Comparison of ENCODE assay signal across 23 cellular contexts in genomic region chr4:102246416-102246815, GRCh38.
DNase-seq lines count a peak whose midpoint lies in the region; ATAC-seq, FAIRE-seq and TF ChIP-seq lines count a peak whose summit lies in the region.
"Had no signal": no experiment of that assay in that cellular context is flagged by ENCODE, and none has a peak within 500 bp of the region (broad histone marks: within the 10 kb centered on the region; RNA-seq: fewer than 3 reads in every experiment).

No MANE protein-coding gene starts in this region.

- H3K9ac ChIP-seq in astrocyte (ENCODE audit: low read length) (no peak overlapping the region), trophoblast cell (ENCODE audit: low read length) (no peak overlapping the region)
- H3K9ac ChIP-seq: GM23248 had no signal

- no peak overlapping the region for H2BK12ac ChIP-seq in trophoblast cell (ENCODE audit: low read length)

- no peak overlapping the region for H3K14ac ChIP-seq in trophoblast cell (ENCODE audit: low read length)

- H3K18ac ChIP-seq in trophoblast cell (ENCODE audit: low read length): no peak overlapping the region

- H3K27me3 ChIP-seq in astrocyte (ENCODE audit: insufficient read depth, low read length) (no peaks in the 10 kb centered on the region), trophoblast cell (ENCODE audit: insufficient read depth, low read length) (no peaks in the 10 kb centered on the region), pancreas (no peaks in the 10 kb centered on the region)

- H3K4me2 ChIP-seq in astrocyte (ENCODE audit: low read length) (peak overlapping the region; percentile 5), trophoblast cell (ENCODE audit: low read length) (no peak overlapping the region)
- H3K4me2 ChIP-seq: A549 had no signal

- H3K27ac ChIP-seq in astrocyte (ENCODE audit: low read depth, low read length): no peak overlapping the region
- H3K27ac ChIP-seq in trophoblast cell (ENCODE audit: low read depth, low read length): no peak overlapping the region
- H3K27ac ChIP-seq in pancreas: no peak overlapping the region
- H3K27ac ChIP-seq: 22Rv1, A549, C4-2B, GM23248, HL-60 had no signal

- H3K4me3 ChIP-seq in astrocyte (ENCODE audit: insufficient read depth, low read depth, low read length) (no peak overlapping the region), trophoblast cell (ENCODE audit: low read depth, low read length) (no peak overlapping the region), pancreas (no peak overlapping the region)
- H3K4me3 ChIP-seq: A549, GM23248, HAP-1 had no signal

- peak overlapping the region; percentile 6 for H3K27ac Mint-ChIP-seq in astrocyte (ENCODE audit: unreplicated experiment)
- no peak overlapping the region for H3K27ac Mint-ChIP-seq in natural killer cell
- H3K27ac Mint-ChIP-seq: CD4-positive, alpha-beta T cell; IgD-negative memory B cell had no signal

- H3K79me2 ChIP-seq in astrocyte (ENCODE audit: insufficient read depth, low read length): no peaks in the 10 kb centered on the region
- H3K79me2 ChIP-seq in trophoblast cell (ENCODE audit: control insufficient read depth, insufficient read depth, low read length, poor library complexity): no peaks in the 10 kb centered on the region

- FAIRE-seq in astrocyte (lab: Jason Lieb, UNC) (no peak), pancreas (lab: Jason Lieb, UNC) (no peak)
- FAIRE-seq: A549, D721Med, GM19239, HepG2 had no signal

- H3K36me3 Mint-ChIP-seq in astrocyte (ENCODE audit: low read depth, unreplicated experiment) (no peaks in the 10 kb centered on the region), natural killer cell (no peaks in the 10 kb centered on the region)
- H3K36me3 Mint-ChIP-seq: IgD-negative memory B cell had no signal

- H3K36me3 ChIP-seq in astrocyte (ENCODE audit: insufficient read depth, low read length) (no peaks in the 10 kb centered on the region), trophoblast cell (ENCODE audit: control insufficient read depth in 1 of 2, insufficient read depth in 2 of 2, low read length in 2 of 2) (no peaks in the 10 kb centered on the region), pancreas (no peaks in the 10 kb centered on the region)
- H3K36me3 ChIP-seq: HAP-1 had no signal

- TF ChIP-seq CTCF in astrocyte (IDR thresholded peaks at IDR 0.05; ENCODE audit: insufficient read depth, low read depth, low read length): no peak
- no peak for TF ChIP-seq CTCF in natural killer cell (IDR thresholded peaks at IDR 0.05)
- no peak for TF ChIP-seq CTCF in pancreas (IDR thresholded peaks at IDR 0.05)

- no peak overlapping the region for H4K12ac ChIP-seq in trophoblast cell (ENCODE audit: low read depth, low read length)

- no peak overlapping the region for H3K4ac ChIP-seq in trophoblast cell (ENCODE audit: low read depth, low read length)

- no peak overlapping the region for H2BK5ac ChIP-seq in trophoblast cell (ENCODE audit: low read depth, low read length, poor library complexity)

- H4K8ac ChIP-seq in trophoblast cell (ENCODE audit: low read depth, low read length): no peak overlapping the region

- H4K91ac ChIP-seq in trophoblast cell (ENCODE audit: low read depth, low read length): no peak overlapping the region

- peaks cover 5% of the 10 kb centered on the region for H3K4me1 ChIP-seq in astrocyte (ENCODE audit: insufficient read depth, low read length)
- no peaks in the 10 kb centered on the region for H3K4me1 ChIP-seq in trophoblast cell (ENCODE audit: control insufficient read depth in 1 of 2, insufficient read depth in 2 of 2, low read length in 2 of 2)
- no peaks in the 10 kb centered on the region for H3K4me1 ChIP-seq in pancreas
- H3K4me1 ChIP-seq: A549, Caco-2 had no signal

- H3K4me1 Mint-ChIP-seq in astrocyte (ENCODE audit: low read depth, unreplicated experiment): peaks cover 9% of the 10 kb centered on the region
- H3K4me1 Mint-ChIP-seq in natural killer cell: no peaks in the 10 kb centered on the region
- H3K4me1 Mint-ChIP-seq: IgD-negative memory B cell had no signal

- DNase-seq in DMS53 (lab: John Stamatoyannopoulos, UW) (peak; percentile 4), DMS53 treated with DMSO at 0.1 percent for 48 hours (lab: John Stamatoyannopoulos, UW; ENCODE audit: unreplicated experiment) (no peak), HPDE6-E6E7 (ENCODE audit: extremely low spot score) (peak; percentile 9), astrocyte (ENCODE audit: low read depth) (no peak), trophoblast cell (peak; percentile 71 to 85), natural killer cell (no peak), pancreas (no peak)
- DNase-seq: AML-193; Caco-2; CD4-positive, alpha-beta T cell; DMS79 treated with DMSO at 0.1 percent for 48 hours; GF-D8 had no signal

- intact Hi-C loops in natural killer cell (cut with micrococcal nuclease): no loop called here
- intact Hi-C loops in pancreas (cut with DNase I): no loop called here

- H2AK5ac ChIP-seq in trophoblast cell (ENCODE audit: low read length): no peak overlapping the region

- H3K27me3 Mint-ChIP-seq in astrocyte (ENCODE audit: low read depth, unreplicated experiment) (peaks cover 4% of the 10 kb centered on the region), natural killer cell (ENCODE audit: low read depth in 2 of 2) (peaks cover 0 to 3% of the 10 kb centered on the region in 2 donors)
- H3K27me3 Mint-ChIP-seq: CD4-positive, alpha-beta T cell; IgD-negative memory B cell had no signal

- no peaks in the 10 kb centered on the region for H3K79me1 ChIP-seq in trophoblast cell (ENCODE audit: low read length)

- H3K4me3 Mint-ChIP-seq in astrocyte (ENCODE audit: unreplicated experiment): no peak overlapping the region
- H3K4me3 Mint-ChIP-seq in natural killer cell: no peak overlapping the region
- H3K4me3 Mint-ChIP-seq: CD4-positive, alpha-beta T cell; IgD-negative memory B cell had no signal

- no peaks in the 10 kb centered on the region for H4K20me1 ChIP-seq in astrocyte (ENCODE audit: insufficient read depth, low read length)

- H3K9me3 ChIP-seq in astrocyte (ENCODE audit: insufficient read depth, low read depth, low read length) (peaks cover 6% of the 10 kb centered on the region), trophoblast cell (ENCODE audit: insufficient read depth, low read depth, low read length) (peaks cover 7% of the 10 kb centered on the region), pancreas (no peaks in the 10 kb centered on the region)
- H3K9me3 ChIP-seq: A549, Caco-2, HAP-1 had no signal

- ATAC-seq in HG02885 (IDR thresholded peaks at IDR 0.05; ENCODE audit: poor library complexity, unreplicated experiment) (no peak), natural killer cell (no peak), pancreas (no peak)
- ATAC-seq: A549, HepG2 had no signal

- no peak overlapping the region for H2AFZ ChIP-seq in astrocyte (ENCODE audit: low read depth, low read length)
- no peak overlapping the region for H2AFZ ChIP-seq in trophoblast cell (ENCODE audit: insufficient read depth, low read length, poor library complexity)
- H2AFZ ChIP-seq: GM23248 had no signal

- no CpG with 5 or more reads among the region's 4 CpGs for WGBS in trophoblast cell (ENCODE audit: extremely low coverage, insufficient coverage, insufficient read length)
- 43 to 54% methylated on average over 4 of the region's 4 CpGs for WGBS in pancreas, 2 donors

- no peak overlapping the region for H2BK120ac ChIP-seq in trophoblast cell (ENCODE audit: insufficient read depth, low read length, poor library complexity)

- no peak overlapping the region for H3K23ac ChIP-seq in trophoblast cell (ENCODE audit: low read length)

- peaks cover 14% of the 10 kb centered on the region for H3K9me3 Mint-ChIP-seq in astrocyte (ENCODE audit: unreplicated experiment)
- no peaks in the 10 kb centered on the region for H3K9me3 Mint-ChIP-seq in natural killer cell
- H3K9me3 Mint-ChIP-seq: CD4-positive, alpha-beta T cell had no signal

Comparison
In these comparisons a context has a peak if more than half of its experiments do, and no peak if none do; other contexts are left out.
1. DNase-seq: peak in DMS53 (single experiment), HPDE6-E6E7 (single experiment) and trophoblast cell (2 of 2); none in DMS53 treated with DMSO at 0.1 percent for 48 hours (single experiment), astrocyte (single experiment), natural killer cell (single experiment) and pancreas (0 of 6).